25 cellular contexts compared by ENCODE assay signal in genomic region chr1:28157901-28158300, GRCh38. TPM values are rescaled to one million over a fixed set of nuclear protein-coding genes. Genes with fewer than 3 reads are reported as not detected.
A peak's percentile ranks its signal among the peaks of the same experiment; 100 is the strongest.
DNase-seq lines count a peak whose midpoint lies in the region; ATAC-seq and TF ChIP-seq lines count a peak whose summit lies in the region.
"Had no signal": no experiment of that assay in that cellular context is flagged by ENCODE, and none has a peak within 500 bp of the region (broad histone marks: within the 10 kb centered on the region; RNA-seq: fewer than 3 reads in every experiment).

No MANE protein-coding gene starts in this region.

- H3K9me2 ChIP-seq in PC-9 (ENCODE audit: insufficient read depth), result no peaks in the 10 kb centered on the region

- CTCF ChIA-PET in PC-9 (lab: Charles Lee), result no interaction called here

- no peaks in the 10 kb centered on the region for H3K79me2 ChIP-seq in PC-9 (ENCODE audit: low read depth)

- H3K27me3 ChIP-seq in PC-9 (ENCODE audit: insufficient read depth, low read depth) (no peaks in the 10 kb centered on the region), neutrophil (no peaks in the 10 kb centered on the region)
- H3K27me3 ChIP-seq: SJCRH30 had no signal

- POLR2A ChIA-PET in PC-9 (lab: Charles Lee; ENCODE audit: unreplicated experiment), result no interaction called here

- peaks cover 8% of the 10 kb centered on the region; the same call in 1 of the 2 replicates for H3K4me1 ChIP-seq in PC-9 (replicated peaks; ENCODE audit: insufficient read depth)
- peaks cover 98% of the 10 kb centered on the region in 2 experiments for H3K4me1 ChIP-seq in neutrophil (ENCODE audit: control insufficient read depth in 1 of 2, insufficient read depth in 1 of 2, low read depth in 1 of 2, low read length in 1 of 2)
- H3K4me1 ChIP-seq: Caco-2, HAP-1, SJCRH30 had no signal

- DNase-seq in ELF-1 (ENCODE audit: low read depth, low spot score) (peak; percentile 74), PC-9 (peak; percentile 14 to 36), epithelial cell of esophagus (ENCODE audit: low read depth) (peak; percentile 73), T-helper 1 cell (no peak)
- DNase-seq in activated CD4-positive, alpha-beta T cell treated with anti-CD3 and anti-CD28 coated beads, Interleukin-2, amount 50 U/mL, for 1 hour, result no peak
- DNase-seq: AML-193; C1 segment of cervical spinal cord; Caco-2; CD8-positive, alpha-beta T cell; GDM1; HFFc6; NCI-H1105 treated with DMSO at 0.1 percent for 48 hours; NCI-H146; NCI-H2029; NCI-H446; NCI-H524 treated with DMSO at 0.1 percent for 48 hours; NCI-H774; SJCRH30 had no signal

- ATAC-seq in HG03342 (IDR thresholded peaks at IDR 0.05; ENCODE audit: unreplicated experiment), result no peak
- ATAC-seq: A549; CD8-positive, alpha-beta T cell; GM12878; GM23338; Right ventricle myocardium inferior had no signal

- no TSS peak for BruUV-seq in PC-9 (replicated peaks; lab: Mats Ljungman, UMichigan)

- no peak overlapping the region for H3K4me3 ChIP-seq in PC-9
- H3K4me3 ChIP-seq in epithelial cell of esophagus (ENCODE audit: low read length), result no peak overlapping the region
- H3K4me3 ChIP-seq in neutrophil (ENCODE audit: low read depth in 1 of 2, low read length in 1 of 2), result no peak overlapping the region
- H3K4me3 ChIP-seq: A549, GM12878, GM23338, HAP-1, SJCRH30 had no signal

- H4K20me1 ChIP-seq in PC-9 (ENCODE audit: insufficient read depth), result no peaks in the 10 kb centered on the region

- H2AFZ ChIP-seq in PC-9, result no peak overlapping the region
- H2AFZ ChIP-seq: GM23338 had no signal

- no peak overlapping the region for H3K4me2 ChIP-seq in PC-9
- H3K4me2 ChIP-seq: A549, GM23338 had no signal

- H3K9me3 ChIP-seq in PC-9 (ENCODE audit: insufficient read depth, low read depth) (no peaks in the 10 kb centered on the region), neutrophil (no peaks in the 10 kb centered on the region)
- H3K9me3 ChIP-seq: A549, Caco-2, HAP-1, SJCRH30 had no signal

- intact Hi-C loops in PC-9 (cut with micrococcal nuclease; ENCODE audit: unreplicated experiment), result no loop called here

- H3K27ac ChIP-seq in PC-9, result no peak overlapping the region
- peak overlapping the region; percentile 77 for H3K27ac ChIP-seq in neutrophil
- H3K27ac ChIP-seq: A549, SJCRH30 had no signal

- no peaks in the 10 kb centered on the region; the same call in 1 of the 2 replicates for H3F3A ChIP-seq in PC-9 (ENCODE audit: insufficient read depth, low read depth)

- H3K36me3 ChIP-seq in PC-9 (ENCODE audit: low read depth), result no peaks in the 10 kb centered on the region
- peaks cover 29% of the 10 kb centered on the region for H3K36me3 ChIP-seq in neutrophil
- H3K36me3 ChIP-seq: HAP-1, SJCRH30 had no signal

- TF ChIP-seq CTCF in PC-9 (conservative IDR thresholded peaks at IDR 0.05) (no peak), epithelial cell of esophagus (IDR thresholded peaks at IDR 0.05; ENCODE audit: insufficient read depth, low read depth, low read length, missing control alignments) (no peak), neutrophil (IDR thresholded peaks at IDR 0.05) (no peak)

RNA-seq across cellular contexts. Expression of gene PTAFR, which starts 18.6 kb away (rescaled TPM):
- 7.6 and 12.2 TPM in 2 replicates for total RNA-seq in PC-9 (2021)

Comparison
In these comparisons a context has a peak if more than half of its experiments do, and no peak if none do; other contexts are left out.
1. DNase-seq: peak in ELF-1 (single experiment), PC-9 (2 of 2) and epithelial cell of esophagus (single experiment); none in activated CD4-positive, alpha-beta T cell treated with anti-CD3 and anti-CD28 coated beads, Interleukin-2, amount 50 U/mL, for 1 hour (single experiment) and T-helper 1 cell (0 of 5).